Comparison of ENCODE assay signal across 8 cellular contexts in genomic region chr11:61334434-61335354, GRCh38. TPM values are rescaled to one million over a fixed set of nuclear protein-coding genes. Genes with fewer than 3 reads are reported as not detected.
A peak's percentile ranks its signal among the peaks of the same experiment; 100 is the strongest.
DNase-seq lines count a peak whose midpoint lies in the region; ATAC-seq and TF ChIP-seq lines count a peak whose summit lies in the region.

No MANE protein-coding gene starts in this region.

- H3K4me3 Mint-ChIP-seq in activated T-cell treated with anti-CD3 and anti-CD28 coated beads, Interleukin-2, amount 50 U/mL, for 24 hours, result peak overlapping the region; percentile 91
- peak overlapping the region; percentile 98 for H3K4me3 Mint-ChIP-seq in WTC11
- H3K4me3 Mint-ChIP-seq in stimulated activated naive CD8-positive, alpha-beta T cell treated with anti-CD3 and anti-CD28 coated beads, Interleukin-15, Interleukin-2, amounts not matched to agents 100 ng/mL and 50 ng/mL, for 24 hours, result peak overlapping the region; percentile 98

- no peak for ATAC-seq in WTC11

- TF ChIP-seq CTCF in WTC11 (IDR thresholded peaks at IDR 0.05) (no peak), foreskin fibroblast (IDR thresholded peaks at IDR 0.05; ENCODE audit: low read depth, low read length) (no peak), GM10266 (IDR thresholded peaks at IDR 0.05; ENCODE audit: control insufficient read depth, insufficient read depth, low read depth, missing control alignments) (no peak)

- no peaks in the 10 kb centered on the region for H3K27me3 Mint-ChIP-seq in activated T-cell treated with anti-CD3 and anti-CD28 coated beads, Interleukin-2, amount 50 U/mL, for 24 hours
- H3K27me3 Mint-ChIP-seq in WTC11 (ENCODE audit: low read depth), result no peaks in the 10 kb centered on the region
- H3K27me3 Mint-ChIP-seq in stimulated activated naive CD8-positive, alpha-beta T cell treated with anti-CD3 and anti-CD28 coated beads, Interleukin-15, Interleukin-2, amounts not matched to agents 100 ng/mL and 50 ng/mL, for 24 hours, result no peaks in the 10 kb centered on the region

- CTCF ChIA-PET in WTC11 (lab: Charles Lee), result interaction anchor here (0.9 to 8.1 kb wide), 10 partner anchors 14 to 111 kb away, joined by 4 to 346 read pairs (median 16); partner anchors contain the start of genes CYB561A3, TMEM138 and TMEM216

- POLR2A ChIA-PET in WTC11 (lab: Charles Lee), result interaction anchor here (0.9 to 2.2 kb wide), 4 partner anchors 27 to 57 kb away, joined by 3 to 15 read pairs (median 5); partner anchors contain the start of genes CYB561A3, TMEM138, TMEM216 and VWCE

- H3K4me1 Mint-ChIP-seq in activated T-cell treated with anti-CD3 and anti-CD28 coated beads, Interleukin-2, amount 50 U/mL, for 24 hours (ENCODE audit: low read depth), result peaks cover 57% of the 10 kb centered on the region
- H3K4me1 Mint-ChIP-seq in WTC11, result peaks cover 48% of the 10 kb centered on the region
- peaks cover 61% of the 10 kb centered on the region for H3K4me1 Mint-ChIP-seq in stimulated activated naive CD8-positive, alpha-beta T cell treated with anti-CD3 and anti-CD28 coated beads, Interleukin-15, Interleukin-2, amounts not matched to agents 100 ng/mL and 50 ng/mL, for 24 hours (ENCODE audit: low read depth)

- H3K36me3 Mint-ChIP-seq in activated T-cell treated with anti-CD3 and anti-CD28 coated beads, Interleukin-2, amount 50 U/mL, for 24 hours (ENCODE audit: low read depth), result peaks cover 53% of the 10 kb centered on the region
- H3K36me3 Mint-ChIP-seq in WTC11, result peaks cover 15% of the 10 kb centered on the region
- peaks cover 36% of the 10 kb centered on the region for H3K36me3 Mint-ChIP-seq in stimulated activated naive CD8-positive, alpha-beta T cell treated with anti-CD3 and anti-CD28 coated beads, Interleukin-15, Interleukin-2, amounts not matched to agents 100 ng/mL and 50 ng/mL, for 24 hours (ENCODE audit: low read depth)

- peak overlapping the region; percentile 98 for H3K27ac Mint-ChIP-seq in activated T-cell treated with anti-CD3 and anti-CD28 coated beads, Interleukin-2, amount 50 U/mL, for 24 hours
- peak overlapping the region; percentile 79; the same call in 1 of the 2 replicates for H3K27ac Mint-ChIP-seq in WTC11
- peak overlapping the region; percentile 98 for H3K27ac Mint-ChIP-seq in stimulated activated naive CD8-positive, alpha-beta T cell treated with anti-CD3 and anti-CD28 coated beads, Interleukin-15, Interleukin-2, amounts not matched to agents 100 ng/mL and 50 ng/mL, for 24 hours

- peak; percentile 37 for DNase-seq in activated T-cell treated with anti-CD3 and anti-CD28 coated beads, Interleukin-2, amount 50 U/mL, for 24 hours
- no peak for DNase-seq in activated T-cell treated with anti-CD3 and anti-CD28 coated beads, Interleukin-2, amount 50 U/mL, for 1 hour
- DNase-seq in WTC11 (ENCODE audit: low spot score) (no peak), foreskin fibroblast (peak; percentile 47 to 73), NCI-H2107 treated with DMSO at 0.1 percent for 48 hours (lab: John Stamatoyannopoulos, UW; ENCODE audit: unreplicated experiment) (no peak), GM10266 (ENCODE audit: extremely low spot score) (no peak), SK-N-DZ (ENCODE audit: low spot score) (no peak)

- H3K4me3 ChIP-seq in foreskin fibroblast (ENCODE audit: low read depth in 1 of 2, low read length in 2 of 2), result no peak overlapping the region

- H3K9me3 Mint-ChIP-seq in activated T-cell treated with anti-CD3 and anti-CD28 coated beads, Interleukin-2, amount 50 U/mL, for 24 hours, result no peaks in the 10 kb centered on the region
- H3K9me3 Mint-ChIP-seq in WTC11, result no peaks in the 10 kb centered on the region
- no peaks in the 10 kb centered on the region for H3K9me3 Mint-ChIP-seq in stimulated activated naive CD8-positive, alpha-beta T cell treated with anti-CD3 and anti-CD28 coated beads, Interleukin-15, Interleukin-2, amounts not matched to agents 100 ng/mL and 50 ng/mL, for 24 hours

TF ChIP-seq in WTC11, 78 proteins besides CTCF, POLR2A, EP300 and RAD21:
- TF ChIP-seq PRRX2 (CRISPR knock-in tag; IDR thresholded peaks at IDR 0.05), result no peak
- TF ChIP-seq FOXP1 (CRISPR knock-in tag; IDR thresholded peaks at IDR 0.05; ENCODE audit: borderline replicate concordance), result no peak
- no peak for TF ChIP-seq ESRRA (CRISPR knock-in tag; IDR thresholded peaks at IDR 0.05; ENCODE audit: borderline replicate concordance)
- no peak for TF ChIP-seq IRF1 (CRISPR knock-in tag; IDR thresholded peaks at IDR 0.05)
- TF ChIP-seq GABPB1 (CRISPR knock-in tag; IDR thresholded peaks at IDR 0.05), result 0 out of 2 replicates have a peak, but pooled peaks have one; percentile 12
- TF ChIP-seq PREB (CRISPR knock-in tag; IDR thresholded peaks at IDR 0.05; ENCODE audit: borderline replicate concordance), result no peak
- no peak for TF ChIP-seq RELA (CRISPR knock-in tag; IDR thresholded peaks at IDR 0.05; ENCODE audit: borderline replicate concordance)
- TF ChIP-seq KAT7 (CRISPR knock-in tag; IDR thresholded peaks at IDR 0.05; ENCODE audit: borderline replicate concordance), result no peak

RNA-seq across cellular contexts. Expression of gene TKFC, which starts 1.7 kb away (rescaled TPM):
- total RNA-seq in WTC11 (2021), result 86.8 to 96.5 TPM (median 87.8 TPM) in 3 replicates
- polyA plus RNA-seq in SK-N-DZ (2014; cell fraction: cytosol; rRNA removed), result 64.3 and 88.2 TPM in 2 replicates
- 122 and 159 TPM in 2 replicates for polyA plus RNA-seq in SK-N-DZ (2014; cell fraction: nucleus; rRNA removed)

RNA-seq across cellular contexts. Expression of gene DDB1, which starts 1.8 kb away (rescaled TPM):
- 270 to 316 TPM (median 295 TPM) in 3 replicates for total RNA-seq in WTC11 (2021)
- 263 and 280 TPM in 2 replicates for polyA plus RNA-seq in SK-N-DZ (2014; cell fraction: cytosol; rRNA removed)
- 141 and 143 TPM in 2 replicates for polyA plus RNA-seq in SK-N-DZ (2014; cell fraction: nucleus; rRNA removed)

RNA-seq across cellular contexts. Expression of gene CYB561A3, which starts 27.0 kb away (rescaled TPM):
- 34.3 to 38.8 TPM (median 35.0 TPM) in 3 replicates for total RNA-seq in WTC11 (2021)
- 24.9 and 25.5 TPM in 2 replicates for polyA plus RNA-seq in SK-N-DZ (2014; cell fraction: cytosol; rRNA removed)
- polyA plus RNA-seq in SK-N-DZ (2014; cell fraction: nucleus; rRNA removed), result 34.9 and 47.1 TPM in 2 replicates

RNA-seq across cellular contexts. Expression of gene TMEM138, which starts 27.5 kb away (rescaled TPM):
- total RNA-seq in WTC11 (2021), result 34.0 to 39.0 TPM (median 38.8 TPM) in 3 replicates
- polyA plus RNA-seq in SK-N-DZ (2014; cell fraction: cytosol; rRNA removed), result 32.5 and 33.4 TPM in 2 replicates
- 68.6 and 89.8 TPM in 2 replicates for polyA plus RNA-seq in SK-N-DZ (2014; cell fraction: nucleus; rRNA removed)

RNA-seq across cellular contexts. Expression of gene VWCE, which starts 39.6 kb away (rescaled TPM):
- 13.8 to 21.9 TPM (median 17.4 TPM) in 3 replicates for total RNA-seq in WTC11 (2021)
- 11.5 and 12.5 TPM in 2 replicates for polyA plus RNA-seq in SK-N-DZ (2014; cell fraction: cytosol; rRNA removed)
- 24.7 and 36.1 TPM in 2 replicates for polyA plus RNA-seq in SK-N-DZ (2014; cell fraction: nucleus; rRNA removed)

Comparison
In these comparisons a context has a peak if more than half of its experiments do, and no peak if none do; other contexts are left out.
1. DNase-seq: peak in activated T-cell treated with anti-CD3 and anti-CD28 coated beads, Interleukin-2, amount 50 U/mL, for 24 hours (single experiment) and foreskin fibroblast (2 of 2); none in activated T-cell treated with anti-CD3 and anti-CD28 coated beads, Interleukin-2, amount 50 U/mL, for 1 hour (single experiment), WTC11 (single experiment), NCI-H2107 treated with DMSO at 0.1 percent for 48 hours (single experiment), GM10266 (single experiment) and SK-N-DZ (single experiment).
2. Peak in every context shown above with its lines, with median percentiles within 50 percentile points of each other: H3K27ac Mint-ChIP-seq and H3K4me3 Mint-ChIP-seq.